In genomic region chr20:31544600-31544999, GRCh38 we compare ENCODE assay signal across 1 cellular context.
TF ChIP-seq lines count a peak whose summit lies in the region.

No MANE protein-coding gene starts in this region.

TF ChIP-seq in SK-N-SH, 30 proteins besides CTCF, POLR2A, EP300 and RAD21 (continued from another document):
- TF ChIP-seq PBX3 (IDR thresholded peaks at IDR 0.05) (no peak), GATA2 (CRISPR knock-in tag; IDR thresholded peaks at IDR 0.05) (no peak)
TF ChIP-seq in SK-N-SH: peak in this region for 2.
